ENCODE assay signal across 9 cellular contexts in genomic region chr15:78950906-78951840, GRCh38. TPM values are rescaled to one million over a fixed set of nuclear protein-coding genes. Genes with fewer than 3 reads are reported as not detected.
DNase-seq lines count a peak whose midpoint lies in the region; ATAC-seq and TF ChIP-seq lines count a peak whose summit lies in the region.
"Had no signal": no experiment of that assay in that cellular context is flagged by ENCODE, and none has a peak within 500 bp of the region (broad histone marks: within the 10 kb centered on the region; RNA-seq: fewer than 3 reads in every experiment).

No MANE protein-coding gene starts in this region.

- H3K27me3 Mint-ChIP-seq in progenitor cell of endocrine pancreas, result peaks cover 10% of the 10 kb centered on the region

- peaks cover 33% of the 10 kb centered on the region for H3K4me1 Mint-ChIP-seq in progenitor cell of endocrine pancreas (ENCODE audit: low read depth)

- no peak overlapping the region for H3K4me3 Mint-ChIP-seq in progenitor cell of endocrine pancreas (ENCODE audit: low read depth)
- H3K4me3 Mint-ChIP-seq: activated T-cell treated with anti-CD3 and anti-CD28 coated beads, Interleukin-2, amount 50 U/mL, for 4 hours had no signal

- in situ Hi-C loops in G401 (cut with HindIII; ENCODE audit: low sequenced_read_pairs), result no loop called here

- H3K27ac Mint-ChIP-seq in progenitor cell of endocrine pancreas, result peak overlapping the region; percentile 92

- peak; percentile 21 for DNase-seq in G401 (ENCODE audit: low spot score)
- DNase-seq in OCI-M1 (lab: John Stamatoyannopoulos, UW), result peak; percentile 5
- peak; percentile 26 for DNase-seq in fibroblast of gingiva (ENCODE audit: low read depth)
- DNase-seq in progenitor cell of endocrine pancreas (ENCODE audit: low spot score, unreplicated experiment), result no peak
- no peak for DNase-seq in NCI-H345 (lab: John Stamatoyannopoulos, UW)
- DNase-seq in putamen (ENCODE audit: low spot score), result no peak
- DNase-seq: activated T-cell treated with anti-CD3 and anti-CD28 coated beads, Interleukin-2, amount 50 U/mL, for 4 hours had no signal

- ATAC-seq in GM19351 (IDR thresholded peaks at IDR 0.05; ENCODE audit: unreplicated experiment) (no peak), HG02588 (IDR thresholded peaks at IDR 0.05; ENCODE audit: unreplicated experiment) (no peak)

- no peaks in the 10 kb centered on the region for H3K36me3 Mint-ChIP-seq in progenitor cell of endocrine pancreas (ENCODE audit: insufficient read depth)

- TF ChIP-seq CTCF in progenitor cell of endocrine pancreas (IDR thresholded peaks at IDR 0.05; ENCODE audit: unreplicated experiment), result peak; percentile 37

- peaks cover 4% of the 10 kb centered on the region for H3K9me3 Mint-ChIP-seq in progenitor cell of endocrine pancreas (ENCODE audit: low read depth)
- H3K9me3 Mint-ChIP-seq: activated T-cell treated with anti-CD3 and anti-CD28 coated beads, Interleukin-2, amount 50 U/mL, for 4 hours had no signal

RNA-seq across cellular contexts. Expression of gene CTSH, which starts 6.3 kb away (rescaled TPM):
- total RNA-seq in G401 (2014; rRNA removed; shearing (Covaris generic)), result 74.3 and 81.8 TPM in 2 replicates
- 56.4 and 58.2 TPM in 2 replicates for total RNA-seq in progenitor cell of endocrine pancreas

Comparison
In these comparisons a context has a peak if more than half of its experiments do, and no peak if none do; other contexts are left out.
1. DNase-seq: peak in G401 (single experiment), OCI-M1 (single experiment) and fibroblast of gingiva (single experiment); none in progenitor cell of endocrine pancreas (single experiment), NCI-H345 (single experiment) and putamen (single experiment).